ENCODE assay signal across 17 cellular contexts in the genomic region with DNA sequence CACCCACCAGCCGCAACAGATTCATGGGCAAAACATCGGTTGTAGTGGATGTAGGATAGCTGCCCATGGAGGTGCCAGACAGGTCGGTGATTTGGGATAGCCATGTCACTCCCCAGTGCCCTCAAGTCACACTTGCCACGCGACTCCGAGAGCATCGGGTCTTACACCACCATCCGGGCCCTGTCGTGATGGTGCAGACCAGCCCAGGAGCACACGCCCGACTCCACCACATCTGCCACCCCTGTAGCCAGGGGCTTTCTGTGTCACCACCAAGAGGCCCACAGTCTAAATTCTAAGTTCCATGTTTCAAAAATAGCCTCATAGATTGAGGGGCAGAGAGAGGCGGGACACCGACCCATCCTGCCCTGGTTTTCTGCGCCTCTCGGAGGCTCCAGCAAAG. TPM values are rescaled to one million over a fixed set of nuclear protein-coding genes. Genes with fewer than 3 reads are reported as not detected.
A peak's percentile ranks its signal among the peaks of the same experiment; 100 is the strongest.
DNase-seq lines count a peak whose midpoint lies in the region; ATAC-seq, FAIRE-seq and TF ChIP-seq lines count a peak whose summit lies in the region.
"Had no signal": no experiment of that assay in that cellular context is flagged by ENCODE, and none has a peak within 500 bp of the region (broad histone marks: within the 10 kb centered on the region; RNA-seq: fewer than 3 reads in every experiment).

No MANE protein-coding gene starts in this region.

- H3K4me3 Mint-ChIP-seq in GM23338, result peak overlapping the region; percentile 51; the same call in 2 of the 3 replicates

- H3K36me3 ChIP-seq in GM23338 (ENCODE audit: insufficient read depth), result no peaks in the 10 kb centered on the region
- H3K36me3 ChIP-seq in lower lobe of right lung, result no peaks in the 10 kb centered on the region
- no peaks in the 10 kb centered on the region for H3K36me3 ChIP-seq in gastrocnemius medialis

- peak overlapping the region; percentile 24; the same call in 1 of the 2 replicates for H3K4me2 ChIP-seq in GM23338

- H3K27ac ChIP-seq in GM23338 (ENCODE audit: low read depth) (no peak overlapping the region), coronary artery (no peak overlapping the region), lower lobe of right lung (no peak overlapping the region), gastrocnemius medialis (no peak overlapping the region)

- no peak for TF ChIP-seq POLR2A in gastrocnemius medialis (IDR thresholded peaks at IDR 0.05)

- TF ChIP-seq CTCF in GM23338 (conservative IDR thresholded peaks at IDR 0.05; ENCODE audit: low read depth in 2 of 2) (no peak), coronary artery (IDR thresholded peaks at IDR 0.05) (no peak), lower lobe of right lung (IDR thresholded peaks at IDR 0.05) (no peak), gastrocnemius medialis (IDR thresholded peaks at IDR 0.05 in 4 of 5, conservative IDR thresholded peaks at IDR 0.05 in 1 of 5) (no peak), D721Med (IDR thresholded peaks at IDR 0.05; ENCODE audit: insufficient read depth, missing control alignments) (no peak)

- in situ Hi-C loops in gastrocnemius medialis (cut with MboI; ENCODE audit: low sequenced_read_pairs in 4 of 4), result no loop called here

- peaks cover 8% of the 10 kb centered on the region for H3K27me3 Mint-ChIP-seq in GM23338 (ENCODE audit: insufficient read depth, low read depth, poor library complexity)

- H3K4me3 ChIP-seq in GM23338, result peak overlapping the region; percentile 34; the same call in 1 of the 2 replicates
- peak overlapping the region; percentile 65 for H3K4me3 ChIP-seq in coronary artery
- H3K4me3 ChIP-seq in lower lobe of right lung, result peak overlapping the region; percentile 28
- peak overlapping the region; percentile 32 to 48 (median 44) for H3K4me3 ChIP-seq in gastrocnemius medialis

- no peak for FAIRE-seq in D721Med (lab: Jason Lieb, UNC)
- FAIRE-seq: GM18507, GM19239, kidney, small intestine had no signal

- H3K9me3 Mint-ChIP-seq in GM23338, result no peaks in the 10 kb centered on the region

- no peaks in the 10 kb centered on the region for H3K79me2 ChIP-seq in GM23338 (replicated peaks; ENCODE audit: insufficient read depth)

- H3K4me1 ChIP-seq in GM23338 (ENCODE audit: insufficient read depth), result no peaks in the 10 kb centered on the region; the same call in 1 of the 2 replicates
- H3K4me1 ChIP-seq in lower lobe of right lung, result no peaks in the 10 kb centered on the region
- H3K4me1 ChIP-seq in gastrocnemius medialis, result peaks cover 0 to 13% of the 10 kb centered on the region in 2 donors

- no peaks in the 10 kb centered on the region for H3K27me3 ChIP-seq in GM23338 (ENCODE audit: insufficient read depth)
- H3K27me3 ChIP-seq in lower lobe of right lung (ENCODE audit: low read depth), result peaks cover 37% of the 10 kb centered on the region
- H3K27me3 ChIP-seq in gastrocnemius medialis, result no peaks in the 10 kb centered on the region

- peak overlapping the region; percentile 97 for H2AFZ ChIP-seq in GM23338

- H4K20me1 ChIP-seq in GM23338 (replicated peaks; ENCODE audit: insufficient read depth), result no peaks in the 10 kb centered on the region

- intact Hi-C loops in lower lobe of right lung (cut with DNase I), result no loop called here
- intact Hi-C loops in gastrocnemius medialis (cut with DNase I; ENCODE audit: low total_unique reads), result no loop called here

- H3F3A ChIP-seq in GM23338 (replicated peaks; ENCODE audit: low read depth), result no peaks in the 10 kb centered on the region

- no peaks in the 10 kb centered on the region for H3K9me2 ChIP-seq in GM23338 (ENCODE audit: insufficient read depth)

- H3K36me3 Mint-ChIP-seq in GM23338 (ENCODE audit: low read depth), result no peaks in the 10 kb centered on the region

- no peak for DNase-seq in GM23338 (ENCODE audit: low spot score)
- no peak for DNase-seq in coronary artery (ENCODE audit: low spot score)
- no peak for DNase-seq in lower lobe of right lung
- no peak for DNase-seq in gastrocnemius medialis
- no peak for DNase-seq in NCI-H2227 treated with DMSO at 0.1 percent for 48 hours (lab: John Stamatoyannopoulos, UW)
- DNase-seq in SW480 (ENCODE audit: low spot score), result no peak
- no peak for DNase-seq in D721Med (ENCODE audit: insufficient read length, low spot score)
- no peak for DNase-seq in NCI-H774 (lab: John Stamatoyannopoulos, UW)
- DNase-seq: activated gamma-delta T cell; effector CD4-positive, alpha-beta T cell; stimulated activated naive CD4-positive, alpha-beta T cell treated with Interleukin-2 at 50 U/mL for 16 hours had no signal

- peaks cover 13% of the 10 kb centered on the region for H3K4me1 Mint-ChIP-seq in GM23338

- ATAC-seq in GM23338, result peak; percentile 15
- no peak for ATAC-seq in lower lobe of right lung
- no peak for ATAC-seq in gastrocnemius medialis

- H3K9me3 ChIP-seq in lower lobe of right lung, result no peaks in the 10 kb centered on the region
- H3K9me3 ChIP-seq in gastrocnemius medialis, result no peaks in the 10 kb centered on the region

- no peak overlapping the region for H3K27ac Mint-ChIP-seq in GM23338

TF ChIP-seq in GM23338, 12 proteins besides CTCF, POLR2A, EP300 and RAD21:
- TF ChIP-seq, protein P1, sequence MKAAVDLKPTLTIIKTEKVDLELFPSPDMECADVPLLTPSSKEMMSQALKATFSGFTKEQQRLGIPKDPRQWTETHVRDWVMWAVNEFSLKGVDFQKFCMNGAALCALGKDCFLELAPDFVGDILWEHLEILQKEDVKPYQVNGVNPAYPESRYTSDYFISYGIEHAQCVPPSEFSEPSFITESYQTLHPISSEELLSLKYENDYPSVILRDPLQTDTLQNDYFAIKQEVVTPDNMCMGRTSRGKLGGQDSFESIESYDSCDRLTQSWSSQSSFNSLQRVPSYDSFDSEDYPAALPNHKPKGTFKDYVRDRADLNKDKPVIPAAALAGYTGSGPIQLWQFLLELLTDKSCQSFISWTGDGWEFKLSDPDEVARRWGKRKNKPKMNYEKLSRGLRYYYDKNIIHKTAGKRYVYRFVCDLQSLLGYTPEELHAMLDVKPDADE (IDR thresholded peaks at IDR 0.05), result no peak
- TF ChIP-seq, protein P2, sequence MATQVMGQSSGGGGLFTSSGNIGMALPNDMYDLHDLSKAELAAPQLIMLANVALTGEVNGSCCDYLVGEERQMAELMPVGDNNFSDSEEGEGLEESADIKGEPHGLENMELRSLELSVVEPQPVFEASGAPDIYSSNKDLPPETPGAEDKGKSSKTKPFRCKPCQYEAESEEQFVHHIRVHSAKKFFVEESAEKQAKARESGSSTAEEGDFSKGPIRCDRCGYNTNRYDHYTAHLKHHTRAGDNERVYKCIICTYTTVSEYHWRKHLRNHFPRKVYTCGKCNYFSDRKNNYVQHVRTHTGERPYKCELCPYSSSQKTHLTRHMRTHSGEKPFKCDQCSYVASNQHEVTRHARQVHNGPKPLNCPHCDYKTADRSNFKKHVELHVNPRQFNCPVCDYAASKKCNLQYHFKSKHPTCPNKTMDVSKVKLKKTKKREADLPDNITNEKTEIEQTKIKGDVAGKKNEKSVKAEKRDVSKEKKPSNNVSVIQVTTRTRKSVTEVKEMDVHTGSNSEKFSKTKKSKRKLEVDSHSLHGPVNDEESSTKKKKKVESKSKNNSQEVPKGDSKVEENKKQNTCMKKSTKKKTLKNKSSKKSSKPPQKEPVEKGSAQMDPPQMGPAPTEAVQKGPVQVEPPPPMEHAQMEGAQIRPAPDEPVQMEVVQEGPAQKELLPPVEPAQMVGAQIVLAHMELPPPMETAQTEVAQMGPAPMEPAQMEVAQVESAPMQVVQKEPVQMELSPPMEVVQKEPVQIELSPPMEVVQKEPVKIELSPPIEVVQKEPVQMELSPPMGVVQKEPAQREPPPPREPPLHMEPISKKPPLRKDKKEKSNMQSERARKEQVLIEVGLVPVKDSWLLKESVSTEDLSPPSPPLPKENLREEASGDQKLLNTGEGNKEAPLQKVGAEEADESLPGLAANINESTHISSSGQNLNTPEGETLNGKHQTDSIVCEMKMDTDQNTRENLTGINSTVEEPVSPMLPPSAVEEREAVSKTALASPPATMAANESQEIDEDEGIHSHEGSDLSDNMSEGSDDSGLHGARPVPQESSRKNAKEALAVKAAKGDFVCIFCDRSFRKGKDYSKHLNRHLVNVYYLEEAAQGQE (IDR thresholded peaks at IDR 0.05; ENCODE audit: unreplicated experiment), result no peak
- no peak for TF ChIP-seq EZH2 (IDR thresholded peaks at IDR 0.05; ENCODE audit: low read depth, unreplicated experiment)

RNA-seq across cellular contexts. Expression of a gene that starts 18.0 kb away (rescaled TPM):
- total RNA-seq in GM23338 (2014; rRNA removed; shearing (Covaris generic)), result 0.35 TPM in 1 of 2 replicates, not detected in the other
- 0.43 and 0.47 TPM in 2 replicates for polyA plus RNA-seq in GM23338 (2016; fragmentation: Nextera tagmentation; extraction: Ambion mirVana)
- total RNA-seq in lower lobe of right lung, result not detected
- not detected for total RNA-seq in gastrocnemius medialis
- total RNA-seq: Calu3, kidney, myocyte had no signal
- polyA plus RNA-seq: small intestine had no signal

RNA-seq across cellular contexts. Expression of a gene that starts 56.6 kb away (rescaled TPM):
- total RNA-seq in GM23338 (2014; rRNA removed; shearing (Covaris generic)), result not detected in 2 replicates
- not detected in 2 replicates for polyA plus RNA-seq in GM23338 (2016; fragmentation: Nextera tagmentation; extraction: Ambion mirVana)
- total RNA-seq in lower lobe of right lung, result 0.30 TPM
- not detected for total RNA-seq in gastrocnemius medialis
- total RNA-seq: Calu3, kidney, myocyte had no signal
- polyA plus RNA-seq: small intestine had no signal
